2 cellular contexts compared by ENCODE assay signal in the genomic region with DNA sequence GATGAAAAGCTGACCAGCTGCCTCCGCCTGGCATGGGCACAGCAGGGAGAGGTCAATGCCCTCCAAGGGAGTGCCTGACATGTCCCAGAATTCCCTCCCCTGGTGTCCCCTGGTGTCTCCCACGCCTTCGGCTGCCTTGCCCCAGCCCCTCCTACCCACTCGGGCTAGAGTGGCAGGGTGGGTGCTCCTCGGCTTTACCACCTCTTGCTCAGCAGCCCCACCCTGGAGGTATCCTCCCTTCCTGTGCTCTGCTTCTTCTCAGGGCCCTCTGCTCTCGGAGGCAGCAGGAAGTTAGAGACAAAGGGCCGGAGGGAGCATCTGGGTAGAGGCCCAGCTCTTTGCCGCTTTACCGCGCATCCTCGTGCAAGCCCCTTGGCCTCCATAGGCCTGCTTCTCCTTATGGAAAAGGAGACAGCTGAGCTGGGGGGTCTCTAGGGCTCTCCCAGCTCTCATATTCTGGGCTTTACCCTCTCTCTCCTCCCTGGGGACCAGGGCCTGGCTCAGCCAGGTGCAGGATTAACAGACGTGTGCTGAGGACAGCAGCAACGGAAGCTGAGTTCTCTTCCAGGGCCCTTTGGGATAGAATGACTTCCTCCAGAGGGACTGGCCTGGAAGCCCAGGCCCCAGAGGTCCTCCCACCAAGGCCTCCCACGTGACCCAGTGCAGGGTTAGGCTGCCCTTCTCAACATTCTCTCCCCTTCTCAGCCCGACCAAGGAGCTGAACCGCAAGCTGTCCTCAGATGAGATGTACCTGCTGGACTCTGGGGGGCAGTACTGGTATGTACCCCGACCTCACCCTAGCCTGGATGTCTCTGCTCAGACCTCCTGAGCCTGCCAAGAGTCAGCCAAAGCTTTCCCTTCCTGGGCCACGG.
TF ChIP-seq lines count a peak whose summit lies in the region.

No MANE protein-coding gene starts in this region.

TF ChIP-seq in GM23338, 12 proteins besides CTCF, POLR2A, EP300 and RAD21 (continued from another document):
- TF ChIP-seq, protein P1, sequence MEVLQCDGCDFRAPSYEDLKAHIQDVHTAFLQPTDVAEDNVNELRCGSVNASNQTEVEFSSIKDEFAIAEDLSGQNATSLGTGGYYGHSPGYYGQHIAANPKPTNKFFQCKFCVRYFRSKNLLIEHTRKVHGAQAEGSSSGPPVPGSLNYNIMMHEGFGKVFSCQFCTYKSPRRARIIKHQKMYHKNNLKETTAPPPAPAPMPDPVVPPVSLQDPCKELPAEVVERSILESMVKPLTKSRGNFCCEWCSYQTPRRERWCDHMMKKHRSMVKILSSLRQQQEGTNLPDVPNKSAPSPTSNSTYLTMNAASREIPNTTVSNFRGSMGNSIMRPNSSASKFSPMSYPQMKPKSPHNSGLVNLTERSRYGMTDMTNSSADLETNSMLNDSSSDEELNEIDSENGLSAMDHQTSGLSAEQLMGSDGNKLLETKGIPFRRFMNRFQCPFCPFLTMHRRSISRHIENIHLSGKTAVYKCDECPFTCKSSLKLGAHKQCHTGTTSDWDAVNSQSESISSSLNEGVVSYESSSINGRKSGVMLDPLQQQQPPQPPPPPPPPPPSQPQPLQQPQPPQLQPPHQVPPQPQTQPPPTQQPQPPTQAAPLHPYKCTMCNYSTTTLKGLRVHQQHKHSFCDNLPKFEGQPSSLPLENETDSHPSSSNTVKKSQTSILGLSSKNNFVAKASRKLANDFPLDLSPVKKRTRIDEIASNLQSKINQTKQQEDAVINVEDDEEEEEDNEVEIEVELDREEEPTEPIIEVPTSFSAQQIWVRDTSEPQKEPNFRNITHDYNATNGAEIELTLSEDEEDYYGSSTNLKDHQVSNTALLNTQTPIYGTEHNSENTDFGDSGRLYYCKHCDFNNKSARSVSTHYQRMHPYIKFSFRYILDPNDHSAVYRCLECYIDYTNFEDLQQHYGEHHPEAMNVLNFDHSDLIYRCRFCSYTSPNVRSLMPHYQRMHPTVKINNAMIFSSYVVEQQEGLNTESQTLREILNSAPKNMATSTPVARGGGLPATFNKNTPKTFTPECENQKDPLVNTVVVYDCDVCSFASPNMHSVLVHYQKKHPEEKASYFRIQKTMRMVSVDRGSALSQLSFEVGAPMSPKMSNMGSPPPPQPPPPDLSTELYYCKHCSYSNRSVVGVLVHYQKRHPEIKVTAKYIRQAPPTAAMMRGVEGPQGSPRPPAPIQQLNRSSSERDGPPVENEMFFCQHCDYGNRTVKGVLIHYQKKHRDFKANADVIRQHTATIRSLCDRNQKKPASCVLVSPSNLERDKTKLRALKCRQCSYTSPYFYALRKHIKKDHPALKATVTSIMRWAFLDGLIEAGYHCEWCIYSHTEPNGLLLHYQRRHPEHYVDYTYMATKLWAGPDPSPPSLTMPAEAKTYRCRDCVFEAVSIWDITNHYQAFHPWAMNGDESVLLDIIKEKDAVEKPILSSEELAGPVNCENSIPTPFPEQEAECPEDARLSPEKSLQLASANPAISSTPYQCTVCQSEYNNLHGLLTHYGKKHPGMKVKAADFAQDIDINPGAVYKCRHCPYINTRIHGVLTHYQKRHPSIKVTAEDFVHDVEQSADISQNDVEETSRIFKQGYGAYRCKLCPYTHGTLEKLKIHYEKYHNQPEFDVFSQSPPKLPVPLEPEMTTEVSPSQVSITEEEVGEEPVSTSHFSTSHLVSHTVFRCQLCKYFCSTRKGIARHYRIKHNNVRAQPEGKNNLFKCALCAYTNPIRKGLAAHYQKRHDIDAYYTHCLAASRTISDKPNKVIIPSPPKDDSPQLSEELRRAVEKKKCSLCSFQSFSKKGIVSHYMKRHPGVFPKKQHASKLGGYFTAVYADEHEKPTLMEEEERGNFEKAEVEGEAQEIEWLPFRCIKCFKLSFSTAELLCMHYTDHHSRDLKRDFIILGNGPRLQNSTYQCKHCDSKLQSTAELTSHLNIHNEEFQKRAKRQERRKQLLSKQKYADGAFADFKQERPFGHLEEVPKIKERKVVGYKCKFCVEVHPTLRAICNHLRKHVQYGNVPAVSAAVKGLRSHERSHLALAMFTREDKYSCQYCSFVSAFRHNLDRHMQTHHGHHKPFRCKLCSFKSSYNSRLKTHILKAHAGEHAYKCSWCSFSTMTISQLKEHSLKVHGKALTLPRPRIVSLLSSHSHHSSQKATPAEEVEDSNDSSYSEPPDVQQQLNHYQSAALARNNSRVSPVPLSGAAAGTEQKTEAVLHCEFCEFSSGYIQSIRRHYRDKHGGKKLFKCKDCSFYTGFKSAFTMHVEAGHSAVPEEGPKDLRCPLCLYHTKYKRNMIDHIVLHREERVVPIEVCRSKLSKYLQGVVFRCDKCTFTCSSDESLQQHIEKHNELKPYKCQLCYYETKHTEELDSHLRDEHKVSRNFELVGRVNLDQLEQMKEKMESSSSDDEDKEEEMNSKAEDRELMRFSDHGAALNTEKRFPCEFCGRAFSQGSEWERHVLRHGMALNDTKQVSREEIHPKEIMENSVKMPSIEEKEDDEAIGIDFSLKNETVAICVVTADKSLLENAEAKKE (CRISPR knock-in tag; IDR thresholded peaks at IDR 0.05): no peak
- no peak for TF ChIP-seq NANOG (IDR thresholded peaks at IDR 0.05; ENCODE audit: borderline replicate concordance)

TF ChIP-seq in WTC11, 78 proteins besides CTCF, POLR2A, EP300 and RAD21 (continued from another document):
- TF ChIP-seq, protein P2, sequence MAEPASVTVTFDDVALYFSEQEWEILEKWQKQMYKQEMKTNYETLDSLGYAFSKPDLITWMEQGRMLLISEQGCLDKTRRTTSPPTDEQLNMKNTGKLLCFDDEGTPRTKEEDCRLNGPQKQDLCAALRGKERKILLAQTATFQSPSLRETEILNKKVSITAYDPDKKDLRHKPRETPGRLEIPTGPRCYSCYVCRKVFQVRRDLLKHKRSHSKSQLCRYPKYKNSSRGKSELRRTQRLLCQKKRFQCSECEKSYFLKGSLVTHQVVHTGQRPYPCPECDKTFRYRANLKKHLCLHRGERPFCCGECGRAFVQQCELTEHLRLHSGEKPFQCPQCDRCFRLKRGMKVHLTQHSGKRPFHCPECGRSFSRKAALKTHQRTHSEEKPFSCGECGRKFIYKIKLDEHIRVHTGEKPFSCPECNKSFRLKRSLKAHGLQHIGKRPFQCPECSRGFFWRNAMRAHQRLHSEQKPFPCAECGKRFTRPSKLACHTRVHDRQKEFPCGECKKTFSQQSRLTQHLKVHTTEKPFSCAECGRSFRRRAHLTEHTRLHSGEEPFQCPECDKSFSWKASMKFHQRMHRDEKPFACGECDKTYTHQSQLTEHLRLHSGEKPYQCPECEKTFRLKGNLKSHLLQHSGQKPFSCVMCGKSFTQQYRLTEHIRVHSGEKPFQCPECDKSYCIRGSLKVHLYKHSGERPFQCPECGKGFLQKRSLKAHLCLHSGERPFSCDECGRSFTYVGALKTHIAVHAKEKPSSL (CRISPR knock-in tag; conservative IDR thresholded peaks at IDR 0.05): no peak
- TF ChIP-seq ZNF671 (CRISPR knock-in tag; IDR thresholded peaks at IDR 0.05) (no peak), JUN (CRISPR knock-in tag; IDR thresholded peaks at IDR 0.05) (no peak), FOXP1 (CRISPR knock-in tag; IDR thresholded peaks at IDR 0.05; ENCODE audit: borderline replicate concordance) (no peak), TP53 (CRISPR knock-in tag; IDR thresholded peaks at IDR 0.05) (no peak), PRRX2 (CRISPR knock-in tag; IDR thresholded peaks at IDR 0.05) (no peak)
- TF ChIP-seq, protein P3, sequence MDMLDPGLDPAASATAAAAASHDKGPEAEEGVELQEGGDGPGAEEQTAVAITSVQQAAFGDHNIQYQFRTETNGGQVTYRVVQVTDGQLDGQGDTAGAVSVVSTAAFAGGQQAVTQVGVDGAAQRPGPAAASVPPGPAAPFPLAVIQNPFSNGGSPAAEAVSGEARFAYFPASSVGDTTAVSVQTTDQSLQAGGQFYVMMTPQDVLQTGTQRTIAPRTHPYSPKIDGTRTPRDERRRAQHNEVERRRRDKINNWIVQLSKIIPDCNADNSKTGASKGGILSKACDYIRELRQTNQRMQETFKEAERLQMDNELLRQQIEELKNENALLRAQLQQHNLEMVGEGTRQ (CRISPR knock-in tag; IDR thresholded peaks at IDR 0.05): peak; percentile 82
